Comparison of ENCODE assay signal across 1 cellular context in genomic region chr3:131630812-131631211, GRCh38.
TF ChIP-seq lines count a peak whose summit lies in the region.

No MANE protein-coding gene starts in this region.

TF ChIP-seq in GM23338, 12 proteins besides CTCF, POLR2A, EP300 and RAD21 (continued from another document):
- TF ChIP-seq STAT1 (IDR thresholded peaks at IDR 0.05; ENCODE audit: unreplicated experiment): no peak
- no peak for TF ChIP-seq ZNF331 (CRISPR knock-in tag; IDR thresholded peaks at IDR 0.05; ENCODE audit: low read depth)
- TF ChIP-seq EZH2phosphoT487 (IDR thresholded peaks at IDR 0.05; ENCODE audit: unreplicated experiment): no peak
- TF ChIP-seq ETS1 (IDR thresholded peaks at IDR 0.05): no peak
- TF ChIP-seq ZNF114 (CRISPR knock-in tag; IDR thresholded peaks at IDR 0.05): no peak
- no peak for TF ChIP-seq NANOG (IDR thresholded peaks at IDR 0.05; ENCODE audit: borderline replicate concordance)
